19 cellular contexts compared by ENCODE assay signal in genomic region chr14:68281497-68281896, GRCh38.
DNase-seq lines count a peak whose midpoint lies in the region; ATAC-seq, FAIRE-seq and TF ChIP-seq lines count a peak whose summit lies in the region.
"Had no signal": no experiment of that assay in that cellular context is flagged by ENCODE, and none has a peak within 500 bp of the region (broad histone marks: within the 10 kb centered on the region; RNA-seq: fewer than 3 reads in every experiment).

No MANE protein-coding gene starts in this region.

- H4K91ac ChIP-seq in mesenchymal stem cell (ENCODE audit: low read length): no peak overlapping the region

- no peak overlapping the region for H4K8ac ChIP-seq in mesenchymal stem cell (ENCODE audit: low read length)

- H2AK5ac ChIP-seq in mesenchymal stem cell (ENCODE audit: low read length, severe bottlenecking): peak overlapping the region; percentile 26

- H3K79me2 ChIP-seq in HepG2 (ENCODE audit: insufficient read depth, low read length): no peaks in the 10 kb centered on the region

- H2BK120ac ChIP-seq in mesenchymal stem cell (ENCODE audit: low read depth, low read length): no peak overlapping the region

- H3K27me3 ChIP-seq in HepG2 (ENCODE audit: control insufficient read depth in 1 of 2, insufficient read depth in 2 of 2, low read length in 2 of 2): no peaks in the 10 kb centered on the region
- no peaks in the 10 kb centered on the region for H3K27me3 ChIP-seq in right lobe of liver
- H3K27me3 ChIP-seq in mesenchymal stem cell (ENCODE audit: control insufficient read depth in 1 of 2, insufficient read depth in 1 of 2, low read length in 2 of 2): no peaks in the 10 kb centered on the region
- H3K27me3 ChIP-seq in gastrocnemius medialis: no peaks in the 10 kb centered on the region
- H3K27me3 ChIP-seq: body of pancreas, heart left ventricle had no signal

- no peak for FAIRE-seq in HepG2 (lab: Jason Lieb, UNC)
- FAIRE-seq: D721Med, RCC 7860 had no signal

- POLR2A ChIA-PET in HepG2 (lab: Yijun Ruan, JAX): no interaction called here

- peak overlapping the region in 1 of 2 experiments; percentile 18 for H3K18ac ChIP-seq in mesenchymal stem cell (ENCODE audit: low read depth in 1 of 2, low read length in 2 of 2)

- in situ Hi-C loops in HepG2 (cut with HindIII; ENCODE audit: extremely low pct_ligation_motif_present, low pct_unique_long_range_greater_than_20kb): no loop called here
- in situ Hi-C loops in gastrocnemius medialis (cut with MboI; ENCODE audit: low sequenced_read_pairs in 4 of 4): no loop called here

- H3K9me3 Mint-ChIP-seq in activated CD4-positive, alpha-beta T cell treated with anti-CD3 and anti-CD28 coated beads, Interleukin-2, amount 10 ng/mL, durations not matched to agents 24 days and 14 days: peaks cover 4% of the 10 kb centered on the region
- H3K9me3 Mint-ChIP-seq: activated T-cell treated with anti-CD3 and anti-CD28 coated beads, Interleukin-2, amount 50 U/mL, for 72 hours; HFFc6; type B pancreatic cell had no signal

- H3K79me1 ChIP-seq in mesenchymal stem cell (replicated peaks; ENCODE audit: low read length, poor library complexity, severe bottlenecking): no peaks in the 10 kb centered on the region

- H2BK12ac ChIP-seq in mesenchymal stem cell (ENCODE audit: low read length in 2 of 2): peak overlapping the region; percentile 50 to 79

- DNase-seq in HepG2 (ENCODE audit: low spot score): no peak
- no peak for DNase-seq in right lobe of liver
- no peak for DNase-seq in T-helper 17 cell
- no peak for DNase-seq in mesenchymal stem cell
- no peak for DNase-seq in NCI-H1417 (lab: John Stamatoyannopoulos, UW)
- DNase-seq in gastrocnemius medialis: no peak
- no peak for DNase-seq in activated CD4-positive, alpha-beta T cell treated with anti-CD3 and anti-CD28 coated beads, Interleukin-2, amount 10 ng/mL, durations not matched to agents 24 days and 14 days
- DNase-seq: activated T-cell treated with anti-CD3 and anti-CD28 coated beads, Interleukin-2, amount 50 U/mL, for 72 hours; body of pancreas; EL; heart left ventricle; HFFc6; NCI-H2107 had no signal

- no TSS peak for BruUV-seq in HepG2 (replicated peaks; lab: Mats Ljungman, UMichigan)

- no peak overlapping the region for H2BK5ac ChIP-seq in mesenchymal stem cell (ENCODE audit: low read depth, low read length, poor library complexity, severe bottlenecking)

- H3K36me3 Mint-ChIP-seq in T-helper 17 cell (ENCODE audit: low read depth): no peaks in the 10 kb centered on the region
- H3K36me3 Mint-ChIP-seq in activated CD4-positive, alpha-beta T cell treated with anti-CD3 and anti-CD28 coated beads, Interleukin-2, amount 10 ng/mL, durations not matched to agents 24 days and 14 days (ENCODE audit: low read depth): peaks cover 1% of the 10 kb centered on the region
- H3K36me3 Mint-ChIP-seq: type B pancreatic cell had no signal

- no peak for TF ChIP-seq POLR2A in HepG2 (IDR thresholded peaks at IDR 0.05; ENCODE audit: insufficient read depth in 1 of 2, low read depth in 2 of 2, low read length in 2 of 2)
- TF ChIP-seq POLR2A in right lobe of liver (IDR thresholded peaks at IDR 0.05): no peak
- TF ChIP-seq POLR2A in gastrocnemius medialis (IDR thresholded peaks at IDR 0.05): no peak

- no peak overlapping the region for H3K4me2 ChIP-seq in HepG2 (ENCODE audit: low read depth, low read length)
- no peak overlapping the region for H3K4me2 ChIP-seq in mesenchymal stem cell (ENCODE audit: low read length, poor library complexity, severe bottlenecking)

- ATAC-seq in HepG2: no peak
- ATAC-seq in right lobe of liver: no peak
- no peak for ATAC-seq in T-helper 17 cell
- ATAC-seq in gastrocnemius medialis: no peak
- ATAC-seq in GM21723 (IDR thresholded peaks at IDR 0.05; ENCODE audit: unreplicated experiment): no peak
- ATAC-seq: activated T-cell treated with anti-CD3 and anti-CD28 coated beads, Interleukin-2, amount 50 U/mL, for 72 hours; body of pancreas; heart left ventricle had no signal

- no peaks in the 10 kb centered on the region for H3K27me3 Mint-ChIP-seq in T-helper 17 cell
- no peaks in the 10 kb centered on the region for H3K27me3 Mint-ChIP-seq in activated CD4-positive, alpha-beta T cell treated with anti-CD3 and anti-CD28 coated beads, Interleukin-2, amount 10 ng/mL, durations not matched to agents 24 days and 14 days
- H3K27me3 Mint-ChIP-seq: type B pancreatic cell had no signal

- TF ChIP-seq CTCF in HepG2 (CRISPR knock-in tag; IDR thresholded peaks at IDR 0.05): no peak
- no peak for TF ChIP-seq CTCF in right lobe of liver (IDR thresholded peaks at IDR 0.05)
- no peak for TF ChIP-seq CTCF in gastrocnemius medialis (IDR thresholded peaks at IDR 0.05 in 4 of 5, conservative IDR thresholded peaks at IDR 0.05 in 1 of 5)

- H4K20me1 ChIP-seq in HepG2 (ENCODE audit: insufficient read depth, low read length): no peaks in the 10 kb centered on the region

- TF ChIP-seq RAD21 in HepG2 (CRISPR knock-in tag; IDR thresholded peaks at IDR 0.05): no peak

- H3K27ac Mint-ChIP-seq in T-helper 17 cell: peak overlapping the region; percentile 98
- no peak overlapping the region for H3K27ac Mint-ChIP-seq in activated CD4-positive, alpha-beta T cell treated with anti-CD3 and anti-CD28 coated beads, Interleukin-2, amount 10 ng/mL, durations not matched to agents 24 days and 14 days
- H3K27ac Mint-ChIP-seq: HFFc6, type B pancreatic cell had no signal

- H3K23ac ChIP-seq in mesenchymal stem cell (ENCODE audit: low read length in 2 of 2): no peak overlapping the region

- peak overlapping the region; percentile 58 for H2BK15ac ChIP-seq in mesenchymal stem cell (ENCODE audit: low read depth, poor library complexity, severe bottlenecking)

- CTCF ChIA-PET in HepG2 (lab: Yijun Ruan, JAX; ENCODE audit: low intra/inter-chr PET ratio, low total read pairs): no interaction called here

- 92% methylated on average over 4 of the region's 4 CpGs for WGBS in HepG2 (ENCODE audit: low lambda C conversion rate)
- 98% methylated on average over 4 of the region's 4 CpGs for WGBS in right lobe of liver (ENCODE audit: insufficient coverage, low coverage, low lambda C conversion rate, missing lambda C conversion rate)
- WGBS in mesenchymal stem cell: 100% methylated on average over 4 of the region's 4 CpGs

- no peaks in the 10 kb centered on the region for H3K9me3 ChIP-seq in HepG2 (ENCODE audit: low read length)
- no peaks in the 10 kb centered on the region for H3K9me3 ChIP-seq in right lobe of liver
- no peaks in the 10 kb centered on the region for H3K9me3 ChIP-seq in T-helper 17 cell (ENCODE audit: control insufficient read depth, low read length, poor library complexity, severe bottlenecking)
- H3K9me3 ChIP-seq in mesenchymal stem cell (ENCODE audit: control insufficient read depth, low read length): no peaks in the 10 kb centered on the region
- H3K9me3 ChIP-seq in gastrocnemius medialis: no peaks in the 10 kb centered on the region
- H3K9me3 ChIP-seq: body of pancreas, heart left ventricle, prostate gland had no signal

- intact Hi-C loops in HepG2 (cut with micrococcal nuclease; ENCODE audit: unreplicated experiment): no loop called here
- intact Hi-C loops in right lobe of liver (cut with DNase I): no loop called here
- intact Hi-C loops in gastrocnemius medialis (cut with DNase I; ENCODE audit: low total_unique reads): no loop called here
- intact Hi-C loops in activated CD4-positive, alpha-beta T cell treated with anti-CD3 and anti-CD28 coated beads, Interleukin-2, amount 10 ng/mL, durations not matched to agents 24 days and 14 days (cut with micrococcal nuclease): loop anchor here (10.0 kb wide), 1 partner anchor 383 kb away; no protein-coding TSS in a partner anchor

- H3K4me3 Mint-ChIP-seq in T-helper 17 cell: no peak overlapping the region
- H3K4me3 Mint-ChIP-seq in activated CD4-positive, alpha-beta T cell treated with anti-CD3 and anti-CD28 coated beads, Interleukin-2, amount 10 ng/mL, durations not matched to agents 24 days and 14 days: no peak overlapping the region
- H3K4me3 Mint-ChIP-seq: activated T-cell treated with anti-CD3 and anti-CD28 coated beads, Interleukin-2, amount 50 U/mL, for 72 hours; HFFc6; type B pancreatic cell had no signal

- H3K27ac ChIP-seq in HepG2 (ENCODE audit: extremely low read length, insufficient read depth, low read length) (no peak overlapping the region), right lobe of liver (no peak overlapping the region), mesenchymal stem cell (ENCODE audit: low read length, poor library complexity, severe bottlenecking) (no peak overlapping the region), gastrocnemius medialis (no peak overlapping the region)
- H3K27ac ChIP-seq: body of pancreas, prostate gland had no signal

- H3K4me1 Mint-ChIP-seq in T-helper 17 cell: peaks cover 50% of the 10 kb centered on the region
- peaks cover 50% of the 10 kb centered on the region for H3K4me1 Mint-ChIP-seq in activated CD4-positive, alpha-beta T cell treated with anti-CD3 and anti-CD28 coated beads, Interleukin-2, amount 10 ng/mL, durations not matched to agents 24 days and 14 days

- no peak for TF ChIP-seq EP300 in HepG2 (IDR thresholded peaks at IDR 0.05; ENCODE audit: low read depth in 2 of 2, low read length in 2 of 2)
- TF ChIP-seq EP300 in HepG2 (CRISPR knock-in tag; IDR thresholded peaks at IDR 0.05; ENCODE audit: borderline replicate concordance): no peak

- H3K4ac ChIP-seq in mesenchymal stem cell (ENCODE audit: low read depth in 1 of 2, low read length in 2 of 2): no peak overlapping the region

- H3K4me3 ChIP-seq in HepG2 (replicated peaks in 1 of 3; ENCODE audit: insufficient read depth in 1 of 3, low read depth in 2 of 3, low read length in 3 of 3) (no peak overlapping the region), right lobe of liver (no peak overlapping the region), mesenchymal stem cell (ENCODE audit: insufficient read depth in 1 of 2, low read depth in 1 of 2, low read length in 2 of 2) (no peak overlapping the region), gastrocnemius medialis (no peak overlapping the region)
- H3K4me3 ChIP-seq: body of pancreas, heart left ventricle, lung, prostate gland had no signal

- H3K36me3 ChIP-seq in HepG2 (replicated peaks in 1 of 2; ENCODE audit: control insufficient read depth in 1 of 2, insufficient read depth in 2 of 2, low read length in 2 of 2): no peaks in the 10 kb centered on the region
- no peaks in the 10 kb centered on the region for H3K36me3 ChIP-seq in right lobe of liver
- H3K36me3 ChIP-seq in mesenchymal stem cell (ENCODE audit: control insufficient read depth in 1 of 2, insufficient read depth in 2 of 2, low read depth in 1 of 2, low read length in 2 of 2): no peaks in the 10 kb centered on the region
- no peaks in the 10 kb centered on the region for H3K36me3 ChIP-seq in gastrocnemius medialis
- H3K36me3 ChIP-seq: heart left ventricle, prostate gland had no signal

- peaks cover 69% of the 10 kb centered on the region for H3K4me1 ChIP-seq in HepG2 (ENCODE audit: insufficient read depth, low read length)
- peaks cover 0 to 52% (median 3%) of the 10 kb centered on the region in 4 donors for H3K4me1 ChIP-seq in right lobe of liver
- H3K4me1 ChIP-seq in mesenchymal stem cell (ENCODE audit: control insufficient read depth, insufficient read depth, low read depth, low read length): peaks cover 9% of the 10 kb centered on the region
- peaks cover 14 to 27% of the 10 kb centered on the region in 2 donors for H3K4me1 ChIP-seq in gastrocnemius medialis
- H3K4me1 ChIP-seq: prostate gland had no signal

- H3K14ac ChIP-seq in mesenchymal stem cell (ENCODE audit: low read length in 2 of 2): no peak overlapping the region

- H2AFZ ChIP-seq in HepG2 (ENCODE audit: low read length): no peak overlapping the region
- H2AFZ ChIP-seq in mesenchymal stem cell (ENCODE audit: low read depth, low read length): no peak overlapping the region

- H3K9ac ChIP-seq in HepG2 (ENCODE audit: insufficient read depth, low read depth, low read length) (no peak overlapping the region), mesenchymal stem cell (ENCODE audit: low read length) (no peak overlapping the region)
